34 cellular contexts compared by ENCODE assay signal in genomic region chr3:185416513-185416912, GRCh38. TPM values are rescaled to one million over a fixed set of nuclear protein-coding genes. Genes with fewer than 3 reads are reported as not detected.
DNase-seq lines count a peak whose midpoint lies in the region; ATAC-seq and TF ChIP-seq lines count a peak whose summit lies in the region.
"Had no signal": no experiment of that assay in that cellular context is flagged by ENCODE, and none has a peak within 500 bp of the region (broad histone marks: within the 10 kb centered on the region; RNA-seq: fewer than 3 reads in every experiment).

No MANE protein-coding gene starts in this region.

- CTCF ChIA-PET in Calu3 (lab: Charles Lee) (interaction anchor here (0.6 to 0.8 kb wide), 4 partner anchors 9 to 1041 kb away, joined by 3 to 4 read pairs (median 4); no protein-coding TSS in a partner anchor), MCF 10A (lab: Yijun Ruan, JAX) (no interaction called here)

- H3K4me1 ChIP-seq in left lung, result peaks cover 2 to 6% of the 10 kb centered on the region in 2 donors
- peaks cover 11% of the 10 kb centered on the region for H3K4me1 ChIP-seq in lower lobe of right lung
- H3K4me1 ChIP-seq in upper lobe of right lung, result no peaks in the 10 kb centered on the region
- peaks cover 0 to 10% (median 0%) of the 10 kb centered on the region in 9 donors for H3K4me1 ChIP-seq in heart right ventricle
- H3K4me1 ChIP-seq: BE2C, Caco-2 had no signal

- WGBS in heart right ventricle, 2 donors, result 99 to 100% methylated on average over 2 of the region's 2 CpGs

- peak overlapping the region; percentile 10 for H3K4me3 Mint-ChIP-seq in Calu3 (ENCODE audit: low read depth, unreplicated experiment)
- no peak overlapping the region for H3K4me3 Mint-ChIP-seq in MCF 10A (ENCODE audit: unreplicated experiment)
- H3K4me3 Mint-ChIP-seq: B cell; CD14-positive monocyte; CD4-positive, alpha-beta memory T cell; CD4-positive, alpha-beta T cell; CD4-positive, CD25-positive, alpha-beta regulatory T cell; CD8-positive, alpha-beta memory T cell; CD8-positive, alpha-beta T cell had no signal

- H3K9me3 ChIP-seq in left lung, result no peaks in the 10 kb centered on the region
- H3K9me3 ChIP-seq in lower lobe of right lung, result no peaks in the 10 kb centered on the region
- H3K9me3 ChIP-seq in upper lobe of right lung, result no peaks in the 10 kb centered on the region
- no peaks in the 10 kb centered on the region for H3K9me3 ChIP-seq in heart right ventricle
- H3K9me3 ChIP-seq: A549; BE2C; BLaER1; BLaER1 treated with 17β-estradiol and CSF1 and Interleukin-3, amounts not matched to agents 10 nM and 100 nM; Caco-2 had no signal

- BruUV-seq in Calu3 (replicated peaks; lab: Mats Ljungman, UMichigan) (no TSS peak), MCF 10A (replicated peaks; lab: Mats Ljungman, UMichigan) (no TSS peak)

- TF ChIP-seq CTCF in Calu3 (IDR thresholded peaks at IDR 0.05; ENCODE audit: unreplicated experiment), result no peak
- TF ChIP-seq CTCF in left lung (IDR thresholded peaks at IDR 0.05), result no peak
- TF ChIP-seq CTCF in lower lobe of right lung (IDR thresholded peaks at IDR 0.05), result no peak
- TF ChIP-seq CTCF in upper lobe of right lung (IDR thresholded peaks at IDR 0.05), result no peak
- TF ChIP-seq CTCF in MCF 10A (IDR thresholded peaks at IDR 0.05; ENCODE audit: unreplicated experiment), result no peak
- no peak for TF ChIP-seq CTCF in heart right ventricle (IDR thresholded peaks at IDR 0.05)

- H3K36me3 ChIP-seq in left lung (no peaks in the 10 kb centered on the region), lower lobe of right lung (no peaks in the 10 kb centered on the region), upper lobe of right lung (no peaks in the 10 kb centered on the region), heart right ventricle (no peaks in the 10 kb centered on the region)
- H3K36me3 ChIP-seq: BE2C; BLaER1; BLaER1 treated with 17β-estradiol and CSF1 and Interleukin-3, amounts not matched to agents 10 nM and 100 nM had no signal

- H3K27ac ChIP-seq in left lung (no peak overlapping the region), lower lobe of right lung (no peak overlapping the region), upper lobe of right lung (no peak overlapping the region), heart right ventricle (no peak overlapping the region)
- H3K27ac ChIP-seq: 22Rv1; A549; BLaER1; BLaER1 treated with 17β-estradiol and CSF1 and Interleukin-3, amounts not matched to agents 10 nM and 100 nM; C4-2B had no signal

- POLR2A ChIA-PET in MCF 10A (lab: Yijun Ruan, JAX), result no interaction called here

- DNase-seq in Calu3 (no peak), left lung (peak in 1 of 2 donors; percentile 44), lower lobe of right lung (no peak), upper lobe of right lung (no peak), NCI-H1092 treated with DMSO at 0.1 percent for 48 hours (lab: John Stamatoyannopoulos, UW) (no peak), MCF 10A (ENCODE audit: unreplicated experiment) (no peak), islet precursor cell (no peak), heart right ventricle (no peak)
- DNase-seq: 8988T; ACHN; AML-193; BE2C; C1 segment of cervical spinal cord; Caco-2; CD4-positive, alpha-beta memory T cell; CD4-positive, alpha-beta T cell; CD4-positive, CD25-positive, alpha-beta regulatory T cell; CD8-positive, alpha-beta memory T cell; CD8-positive, alpha-beta T cell; COR-L47; DMS 273 treated with DMSO at 0.1 percent for 48 hours; DMS153; DMS53; DMS79; DMS79 treated with DMSO at 0.1 percent for 48 hours; DND-41; EL had no signal

- H3K36me3 Mint-ChIP-seq in Calu3 (ENCODE audit: insufficient read depth, unreplicated experiment), result peaks cover 13% of the 10 kb centered on the region
- no peaks in the 10 kb centered on the region for H3K36me3 Mint-ChIP-seq in MCF 10A (ENCODE audit: insufficient read depth, unreplicated experiment)
- H3K36me3 Mint-ChIP-seq: CD14-positive monocyte; CD4-positive, alpha-beta memory T cell; CD4-positive, CD25-positive, alpha-beta regulatory T cell; CD8-positive, alpha-beta memory T cell; CD8-positive, alpha-beta T cell had no signal

- no peaks in the 10 kb centered on the region for H3K27me3 ChIP-seq in left lung
- H3K27me3 ChIP-seq in lower lobe of right lung (ENCODE audit: low read depth), result no peaks in the 10 kb centered on the region
- no peaks in the 10 kb centered on the region for H3K27me3 ChIP-seq in upper lobe of right lung
- no peaks in the 10 kb centered on the region for H3K27me3 ChIP-seq in heart right ventricle
- H3K27me3 ChIP-seq: BE2C; BLaER1; BLaER1 treated with 17β-estradiol and CSF1 and Interleukin-3, amounts not matched to agents 10 nM and 100 nM had no signal

- peak; percentile 82 for ATAC-seq in left lung
- ATAC-seq in lower lobe of right lung, result peak; percentile 69 to 74
- peak; percentile 78 for ATAC-seq in upper lobe of right lung
- no peak for ATAC-seq in heart right ventricle
- ATAC-seq: A549; CD8-positive, alpha-beta T cell had no signal

- H3K4me3 ChIP-seq in left lung, result no peak overlapping the region
- H3K4me3 ChIP-seq in lower lobe of right lung, result no peak overlapping the region
- H3K4me3 ChIP-seq in upper lobe of right lung, result no peak overlapping the region
- H3K4me3 ChIP-seq in heart right ventricle, result no peak overlapping the region
- H3K4me3 ChIP-seq: A549; BLaER1; BLaER1 treated with 17β-estradiol and CSF1 and Interleukin-3, amounts not matched to agents 10 nM and 100 nM had no signal

- peak overlapping the region; percentile 13 for H3K27ac Mint-ChIP-seq in Calu3 (ENCODE audit: unreplicated experiment)
- no peak overlapping the region for H3K27ac Mint-ChIP-seq in MCF 10A (ENCODE audit: low read depth, unreplicated experiment)
- H3K27ac Mint-ChIP-seq: B cell; CD14-positive monocyte; CD4-positive, alpha-beta T cell; CD4-positive, CD25-positive, alpha-beta regulatory T cell; CD8-positive, alpha-beta memory T cell; CD8-positive, alpha-beta T cell had no signal

- intact Hi-C loops in Calu3 (cut with micrococcal nuclease; ENCODE audit: unreplicated experiment) (no loop called here), left lung (cut with DNase I) (no loop called here), lower lobe of right lung (cut with DNase I) (no loop called here), upper lobe of right lung (cut with DNase I) (no loop called here), MCF 10A (cut with micrococcal nuclease) (no loop called here), heart right ventricle (cut with DNase I) (no loop called here)

- no peaks in the 10 kb centered on the region for H3K9me3 Mint-ChIP-seq in Calu3 (ENCODE audit: low read depth, unreplicated experiment)
- no peaks in the 10 kb centered on the region for H3K9me3 Mint-ChIP-seq in MCF 10A (ENCODE audit: unreplicated experiment)
- H3K9me3 Mint-ChIP-seq: CD14-positive monocyte; CD4-positive, alpha-beta memory T cell; CD4-positive, alpha-beta T cell; CD4-positive, CD25-positive, alpha-beta regulatory T cell; CD8-positive, alpha-beta memory T cell; CD8-positive, alpha-beta T cell had no signal

- H3K27me3 Mint-ChIP-seq in Calu3 (ENCODE audit: unreplicated experiment) (no peaks in the 10 kb centered on the region), MCF 10A (ENCODE audit: insufficient read depth, unreplicated experiment) (no peaks in the 10 kb centered on the region)
- H3K27me3 Mint-ChIP-seq: CD4-positive, CD25-positive, alpha-beta regulatory T cell had no signal

- H3K4me1 Mint-ChIP-seq in Calu3 (ENCODE audit: low read depth, unreplicated experiment), result peaks cover 43% of the 10 kb centered on the region
- peaks cover 15% of the 10 kb centered on the region for H3K4me1 Mint-ChIP-seq in MCF 10A (ENCODE audit: insufficient read depth, unreplicated experiment)
- H3K4me1 Mint-ChIP-seq: CD4-positive, alpha-beta memory T cell; CD4-positive, CD25-positive, alpha-beta regulatory T cell; CD8-positive, alpha-beta memory T cell had no signal

RNA-seq across cellular contexts. Expression of gene MAP3K13, which starts 53.6 kb away (rescaled TPM):
- total RNA-seq in Calu3 (2022) (102 and 114 TPM in 2 replicates), left lung (10 to 100 TPM; 34.5 to 48.0 TPM), lower lobe of right lung (35.4 TPM), upper lobe of right lung (37.6 TPM), MCF 10A (2022) (15.8 and 23.7 TPM in 2 replicates), heart right ventricle (10 to 100 TPM in 6 of 10 donors, 1 to 10 TPM in 4; 7.1 to 14.9 (median 11.3) TPM)
- 1 to 10 TPM; 9.8 TPM for polyA plus RNA-seq in heart right ventricle

Comparison
In these comparisons a context has a peak if more than half of its experiments do, and no peak if none do; other contexts are left out.
1. ATAC-seq: peak in left lung (single experiment), lower lobe of right lung (2 of 2) and upper lobe of right lung (single experiment); none in heart right ventricle (0 of 8).